In the genomic region with DNA sequence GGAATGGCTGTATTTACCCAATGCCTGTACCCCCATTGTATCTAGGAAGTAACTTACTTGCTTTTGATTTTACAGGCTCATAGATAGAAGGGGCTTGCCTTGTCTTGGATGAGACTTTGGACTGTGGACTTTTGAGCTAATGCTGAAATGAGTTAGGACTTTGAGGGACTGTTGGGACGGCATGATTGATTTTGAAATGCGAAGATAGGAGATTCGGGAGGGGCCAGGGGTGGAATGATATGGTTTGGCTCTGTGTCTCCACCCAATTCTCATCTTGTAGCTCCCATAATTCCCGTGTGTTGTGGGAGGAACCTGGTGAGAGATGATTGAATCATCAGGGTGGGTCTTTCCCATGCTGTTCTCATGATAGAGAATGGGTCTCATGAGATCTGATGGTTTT, we compare ENCODE assay signal across 2 cellular contexts. TPM values are rescaled to one million over a fixed set of nuclear protein-coding genes. Genes with fewer than 3 reads are reported as not detected.
"Had no signal": no experiment of that assay in that cellular context is flagged by ENCODE, and none has a peak within 500 bp of the region (broad histone marks: within the 10 kb centered on the region; RNA-seq: fewer than 3 reads in every experiment).

No MANE protein-coding gene starts in this region.

RNA-seq across cellular contexts. Expression of a gene that starts 39.7 kb away (rescaled TPM):
- total RNA-seq: chondrocyte, left ventricle myocardium inferior had no signal
